Comparison of ENCODE assay signal across 1 cellular context in genomic region chr12:108516511-108517275, GRCh38.
TF ChIP-seq lines count a peak whose summit lies in the region.

No MANE protein-coding gene starts in this region.

TF ChIP-seq in HEK293, 187 proteins besides CTCF, POLR2A, EP300 and RAD21 (continued from another document):
- no peak for TF ChIP-seq ZNF707 (tag by site-specific recombination; IDR thresholded peaks at IDR 0.05)
- TF ChIP-seq RBAK (tag by site-specific recombination; IDR thresholded peaks at IDR 0.05) = no peak
- no peak for TF ChIP-seq ZBTB11 (tag by site-specific recombination; conservative IDR thresholded peaks at IDR 0.05; ENCODE audit: low read depth)
- TF ChIP-seq GLIS1 (tag by site-specific recombination; IDR thresholded peaks at IDR 0.05) = peak; percentile 97
- TF ChIP-seq ZNF350 (tag by site-specific recombination; IDR thresholded peaks at IDR 0.05) = no peak
- TF ChIP-seq PRDM4 (tag by site-specific recombination; IDR thresholded peaks at IDR 0.05) = no peak
